ENCODE assay signal across 8 cellular contexts in the genomic region with DNA sequence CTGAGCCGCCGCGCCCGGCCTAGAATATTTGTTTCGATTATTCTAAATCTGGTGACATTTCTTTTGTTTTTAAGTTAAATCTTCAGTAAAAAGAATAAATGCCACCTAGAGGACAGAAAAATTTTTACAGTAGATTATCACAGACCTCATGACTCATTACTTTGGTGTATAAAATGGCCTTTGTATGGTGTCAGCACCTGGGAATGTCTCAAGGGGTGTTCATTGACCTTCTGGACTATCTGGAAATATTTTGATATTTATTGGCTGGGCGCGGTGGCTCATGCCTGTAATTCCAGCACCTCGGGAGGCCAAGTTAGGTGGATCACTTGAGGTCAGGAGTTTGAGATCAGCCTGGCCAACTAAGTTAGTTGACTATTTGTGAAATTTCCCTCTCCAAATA. TPM values are rescaled to one million over a fixed set of nuclear protein-coding genes. Genes with fewer than 3 reads are reported as not detected.
DNase-seq lines count a peak whose midpoint lies in the region; ATAC-seq, FAIRE-seq and TF ChIP-seq lines count a peak whose summit lies in the region.

No MANE protein-coding gene starts in this region.

- H3K27me3 ChIP-seq in kidney epithelial cell (ENCODE audit: control insufficient read depth, insufficient read depth, low read length), result no peaks in the 10 kb centered on the region

- ATAC-seq in activated B cell treated with CpG ODN at 0.5 μM for 24 hours (ENCODE audit: low read depth), result peak; percentile 31
- no peak for ATAC-seq in HG02610 (IDR thresholded peaks at IDR 0.05; ENCODE audit: unreplicated experiment)
- no peak for ATAC-seq in GM18511 (IDR thresholded peaks at IDR 0.05; ENCODE audit: unreplicated experiment)
- no peak for ATAC-seq in GM21717 (IDR thresholded peaks at IDR 0.05; ENCODE audit: unreplicated experiment)

- no peaks in the 10 kb centered on the region for H3K9me3 Mint-ChIP-seq in activated B cell treated with CpG ODN at 0.5 μM for 24 hours

- no peak for FAIRE-seq in HTR-8/SVneo (lab: Jason Lieb, UNC)

- no peaks in the 10 kb centered on the region for H3K27me3 Mint-ChIP-seq in activated B cell treated with CpG ODN at 0.5 μM for 24 hours

- H3K4me1 Mint-ChIP-seq in activated B cell treated with CpG ODN at 0.5 μM for 24 hours, result peaks cover 2% of the 10 kb centered on the region

- CTCF ChIA-PET in activated B cell treated with CpG ODN at 0.5 μM for 24 hours (lab: Charles Lee), result interaction anchor here (1.2 kb wide), 1 partner anchor 71 kb away, joined by 3 read pairs; no protein-coding TSS in a partner anchor

- POLR2A ChIA-PET in activated B cell treated with CpG ODN at 0.5 μM for 24 hours (lab: Charles Lee), result no interaction called here

- intact Hi-C loops in activated B cell treated with CpG ODN at 0.5 μM for 24 hours (cut with micrococcal nuclease), result loop anchor here (2.0 to 10.0 kb wide), 4 partner anchors 71 to 721 kb away; a partner anchor contains a TSS

- no peak overlapping the region for H3K4me3 ChIP-seq in kidney epithelial cell (ENCODE audit: low read depth, low read length)

- peaks cover 63% of the 10 kb centered on the region for H3K36me3 Mint-ChIP-seq in activated B cell treated with CpG ODN at 0.5 μM for 24 hours (ENCODE audit: low read depth)

- DNase-seq in EL, result peak; percentile 86
- DNase-seq in HTR-8/SVneo (ENCODE audit: insufficient read length, low spot score), result peak; percentile 90
- DNase-seq in activated B cell treated with CpG ODN at 0.5 μM for 24 hours, result no peak
- peak; percentile 44 for DNase-seq in kidney epithelial cell (ENCODE audit: low read depth)
- no peak for DNase-seq in activated effector memory CD4-positive, alpha-beta T cell treated with anti-CD3 and anti-CD28 coated beads, Interleukin-2, amount 50 U/mL, for 16 hours

- no peak overlapping the region for H3K4me3 Mint-ChIP-seq in activated B cell treated with CpG ODN at 0.5 μM for 24 hours

- no peak overlapping the region for H3K27ac Mint-ChIP-seq in activated B cell treated with CpG ODN at 0.5 μM for 24 hours

- H3K36me3 ChIP-seq in kidney epithelial cell (ENCODE audit: control insufficient read depth, insufficient read depth, low read length), result no peaks in the 10 kb centered on the region

- TF ChIP-seq CTCF in activated B cell treated with CpG ODN at 0.5 μM for 24 hours (IDR thresholded peaks at IDR 0.05) (no peak), kidney epithelial cell (IDR thresholded peaks at IDR 0.05; ENCODE audit: insufficient read depth, low read length, poor library complexity, severe bottlenecking) (peak; percentile 30)

RNA-seq across cellular contexts. Expression of a gene that starts 30.3 kb away (rescaled TPM):
- 15.6 and 17.2 TPM in 2 replicates for total RNA-seq in activated B cell treated with CpG ODN at 0.5 μM for 24 hours
- total RNA-seq in kidney epithelial cell, result 18.0 and 19.4 TPM in 2 replicates

Comparison
In these comparisons a context has a peak if more than half of its experiments do, and no peak if none do; other contexts are left out.
1. DNase-seq: peak in EL (single experiment), HTR-8/SVneo (single experiment) and kidney epithelial cell (single experiment); none in activated B cell treated with CpG ODN at 0.5 μM for 24 hours (single experiment) and activated effector memory CD4-positive, alpha-beta T cell treated with anti-CD3 and anti-CD28 coated beads, Interleukin-2, amount 50 U/mL, for 16 hours (single experiment).